15 cellular contexts compared by ENCODE assay signal in the genomic region with DNA sequence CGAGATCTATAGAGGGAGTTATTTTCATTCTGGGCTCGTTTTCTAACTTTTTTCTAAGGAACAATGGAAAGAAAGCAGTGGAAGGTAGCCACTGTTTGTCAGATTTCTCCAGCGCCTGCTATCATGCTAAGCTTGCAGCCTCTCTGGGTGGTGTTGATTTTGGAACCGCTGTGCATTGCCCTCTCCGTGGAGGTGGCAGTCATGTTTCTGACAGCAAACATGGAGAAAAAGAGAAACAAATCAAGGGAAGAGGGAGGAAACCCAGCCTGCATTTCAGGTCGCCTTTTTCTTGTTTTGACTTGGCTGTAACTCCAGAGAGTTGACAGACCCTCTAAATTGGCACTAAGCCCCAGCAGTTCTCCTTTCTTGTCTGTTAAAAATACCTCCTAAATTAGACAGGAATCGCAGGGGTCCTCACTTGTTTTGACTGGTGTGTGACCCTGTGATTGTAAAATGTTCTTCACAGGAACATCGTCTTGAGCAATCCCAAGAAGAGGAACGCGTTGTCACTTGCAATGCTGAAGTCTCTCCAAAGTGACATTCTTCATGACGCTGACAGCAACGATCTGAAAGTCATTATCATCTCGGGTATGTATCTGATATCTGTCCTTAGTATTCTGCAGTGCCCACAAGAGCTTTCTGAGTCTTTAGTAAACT. TPM values are rescaled to one million over a fixed set of nuclear protein-coding genes. Genes with fewer than 3 reads are reported as not detected.
DNase-seq lines count a peak whose midpoint lies in the region; ATAC-seq and TF ChIP-seq lines count a peak whose summit lies in the region.
"Had no signal": no experiment of that assay in that cellular context is flagged by ENCODE, and none has a peak within 500 bp of the region (broad histone marks: within the 10 kb centered on the region; RNA-seq: fewer than 3 reads in every experiment).

No MANE protein-coding gene starts in this region.

- H3K27ac ChIP-seq in breast epithelium (peak overlapping the region; percentile 35 to 54), esophagus muscularis mucosa (replicated peaks in 1 of 4) (peak overlapping the region; percentile 7 to 61 (median 46)), aorta (ENCODE audit: low read depth in 1 of 2, low read length in 2 of 2) (peak overlapping the region in 1 of 2 donors; percentile 16)

- CTCF ChIA-PET in MCF 10A (lab: Yijun Ruan, JAX), result interaction anchor here (0.8 to 1.6 kb wide), 3 partner anchors 11 to 231 kb away, joined by 3 to 4 read pairs (median 3); no protein-coding TSS in a partner anchor

- ATAC-seq in aorta (ENCODE audit: low FRiP score) (no peak), HG03159 (IDR thresholded peaks at IDR 0.05; ENCODE audit: unreplicated experiment) (no peak)
- ATAC-seq: Panc1 had no signal

- no TSS peak for BruUV-seq in MCF 10A (replicated peaks; lab: Mats Ljungman, UMichigan)

- no peak for TF ChIP-seq CTCF in breast epithelium (IDR thresholded peaks at IDR 0.05)
- TF ChIP-seq CTCF in MCF 10A (IDR thresholded peaks at IDR 0.05; ENCODE audit: unreplicated experiment), result no peak
- no peak for TF ChIP-seq CTCF in esophagus muscularis mucosa (IDR thresholded peaks at IDR 0.05)

- DNase-seq in breast epithelium (ENCODE audit: low spot score in 2 of 2) (no peak), MCF 10A (ENCODE audit: unreplicated experiment) (no peak), esophagus muscularis mucosa (ENCODE audit: extremely low spot score) (no peak), medulla oblongata (ENCODE audit: extremely low spot score) (peak; percentile 48), NCI-H2227 (lab: John Stamatoyannopoulos, UW; ENCODE audit: unreplicated experiment) (no peak), middle frontal gyrus (ENCODE audit: extremely low spot score, low spot score) (no peak), aorta (no peak)
- DNase-seq: activated CD4-positive, alpha-beta T cell treated with anti-CD3 and anti-CD28 coated beads, Interleukin-2, amount 50 U/mL, for 48 hours; activated naive CD4-positive, alpha-beta T cell treated with anti-CD3 and anti-CD28 coated beads, Interleukin-2, amount 50 U/mL, for 16 hours; Caco-2; NCI-H226; sigmoid colon had no signal

- H3K36me3 ChIP-seq in breast epithelium (no peaks in the 10 kb centered on the region), esophagus muscularis mucosa (peaks cover 0 to 35% (median 10%) of the 10 kb centered on the region in 4 donors), aorta (ENCODE audit: control insufficient read depth in 1 of 2, insufficient read depth in 2 of 2, low read length in 1 of 2) (peaks cover 2 to 5% of the 10 kb centered on the region in 2 donors)
- H3K36me3 ChIP-seq: sigmoid colon had no signal

- no peaks in the 10 kb centered on the region for H3K27me3 Mint-ChIP-seq in MCF 10A (ENCODE audit: insufficient read depth, unreplicated experiment)

- TF ChIP-seq EP300 in esophagus muscularis mucosa (IDR thresholded peaks at IDR 0.05), result peak; percentile 33

- H3K4me3 ChIP-seq in breast epithelium (peak overlapping the region in 1 of 3 donors; percentile 37), esophagus muscularis mucosa (peak overlapping the region in 3 of 4 donors; percentile 5 to 9 (median 8)), aorta (ENCODE audit: low read length in 2 of 2) (no peak overlapping the region)
- H3K4me3 ChIP-seq: sigmoid colon had no signal

- peaks cover 13% of the 10 kb centered on the region for H3K4me1 Mint-ChIP-seq in MCF 10A (ENCODE audit: insufficient read depth, unreplicated experiment)

- no peaks in the 10 kb centered on the region for H3K9me3 Mint-ChIP-seq in MCF 10A (ENCODE audit: unreplicated experiment)

- intact Hi-C loops in breast epithelium (cut with DNase I; ENCODE audit: low total_unique reads) (no loop called here), MCF 10A (cut with micrococcal nuclease) (no loop called here), esophagus muscularis mucosa (cut with DNase I) (no loop called here), aorta (cut with DNase I) (no loop called here)

- H3K27me3 ChIP-seq in breast epithelium, result no peaks in the 10 kb centered on the region
- H3K27me3 ChIP-seq in esophagus muscularis mucosa, result no peaks in the 10 kb centered on the region
- no peaks in the 10 kb centered on the region for H3K27me3 ChIP-seq in aorta (ENCODE audit: control insufficient read depth in 1 of 2, insufficient read depth in 2 of 2, low read length in 1 of 2)
- H3K27me3 ChIP-seq: sigmoid colon had no signal

- H3K4me1 ChIP-seq in breast epithelium (no peaks in the 10 kb centered on the region), esophagus muscularis mucosa (peaks cover 13 to 32% (median 21%) of the 10 kb centered on the region in 4 donors), aorta (ENCODE audit: control insufficient read depth in 1 of 2, insufficient read depth in 2 of 2, low read length in 2 of 2) (peaks cover 0 to 1% of the 10 kb centered on the region in 2 donors)
- H3K4me1 ChIP-seq: Caco-2 had no signal

- no peak overlapping the region for H3K4me3 Mint-ChIP-seq in MCF 10A (ENCODE audit: unreplicated experiment)

- WGBS in esophagus muscularis mucosa, result 44% methylated on average over 13 of the region's 13 CpGs
- 5 to 6% methylated on average over 13 of the region's 13 CpGs for WGBS in aorta, 2 donors

- TF ChIP-seq POLR2A in breast epithelium (IDR thresholded peaks at IDR 0.05) (no peak), esophagus muscularis mucosa (IDR thresholded peaks at IDR 0.05; ENCODE audit: low read depth) (no peak)

- POLR2A ChIA-PET in MCF 10A (lab: Yijun Ruan, JAX), result interaction anchor here (0.6 kb wide), 1 partner anchor 10 kb away, joined by 3 read pairs; no protein-coding TSS in a partner anchor

- H3K36me3 Mint-ChIP-seq in MCF 10A (ENCODE audit: insufficient read depth, unreplicated experiment), result peaks cover 60% of the 10 kb centered on the region

- no peak overlapping the region for H3K27ac Mint-ChIP-seq in MCF 10A (ENCODE audit: low read depth, unreplicated experiment)

- H3K9me3 ChIP-seq in breast epithelium, result no peaks in the 10 kb centered on the region
- H3K9me3 ChIP-seq in esophagus muscularis mucosa, result no peaks in the 10 kb centered on the region
- no peaks in the 10 kb centered on the region for H3K9me3 ChIP-seq in aorta (ENCODE audit: control insufficient read depth, low read length)
- H3K9me3 ChIP-seq: Caco-2, sigmoid colon had no signal

RNA-seq across cellular contexts. Expression of gene ECHDC3, which starts 4.8 kb away (rescaled TPM):
- total RNA-seq in breast epithelium (100 to 1,000 TPM in 2 of 3 donors, 10 to 100 TPM in 1; 62.6 to 256 (median 132) TPM), MCF 10A (2022) (21.7 and 25.5 TPM in 2 replicates), esophagus muscularis mucosa (10 to 100 TPM in 3 of 4 donors, 1 to 10 TPM in 1; 7.9 to 30.6 (median 19.7) TPM), aorta (1 to 10 TPM; 7.3 to 9.6 TPM)
- polyA plus RNA-seq in aorta, result 10 to 100 TPM in 1 of 2 donors, 1 to 10 TPM in 1; 6.0 to 10.1 TPM
- total RNA-seq: A172 had no signal

Comparison
In these comparisons a context has a peak if more than half of its experiments do, and no peak if none do; other contexts are left out.
1. H3K4me3 ChIP-seq: peak in esophagus muscularis mucosa (3 of 4); none in aorta (0 of 2).